ENCODE assay signal across 1 cellular context in the genomic region with DNA sequence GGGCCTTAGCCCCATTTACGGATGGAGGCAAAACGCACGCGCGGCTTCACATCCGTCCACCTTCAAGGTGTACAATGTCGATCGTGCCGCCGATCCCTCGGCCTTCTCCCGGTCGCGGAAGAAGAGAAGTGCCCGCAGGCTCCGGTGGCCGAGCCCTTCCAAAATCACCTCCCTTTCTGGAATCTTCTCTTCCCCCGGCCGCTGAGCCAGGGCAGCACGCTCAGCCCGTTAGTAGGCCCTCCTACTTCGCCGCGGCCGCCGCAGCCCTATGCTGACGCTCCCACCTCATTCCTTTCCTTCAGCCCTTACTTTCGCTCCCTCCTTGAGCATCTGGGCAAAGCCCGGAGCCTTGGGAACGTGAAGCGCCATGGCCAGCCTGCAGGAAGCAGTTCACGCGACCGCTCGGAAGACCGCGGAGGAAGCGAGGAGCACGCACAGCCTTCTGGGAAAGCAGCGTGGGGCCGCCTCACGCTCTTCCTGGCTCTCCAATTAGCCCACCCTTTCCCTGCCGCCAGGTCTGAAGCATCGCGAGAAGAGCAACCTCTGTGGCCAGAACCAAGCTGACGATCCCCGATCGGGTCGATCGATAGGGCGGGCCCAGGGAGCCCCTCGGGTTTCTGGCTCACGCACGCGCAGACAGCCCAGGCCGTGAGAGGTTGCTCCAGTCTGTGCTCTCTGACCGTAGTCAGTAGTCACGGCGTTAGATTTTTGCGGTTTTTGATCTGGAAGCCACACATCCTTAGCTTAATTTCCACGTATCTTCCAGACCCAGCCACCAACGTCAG.
TF ChIP-seq lines count a peak whose summit lies in the region.

A gene with protein sequence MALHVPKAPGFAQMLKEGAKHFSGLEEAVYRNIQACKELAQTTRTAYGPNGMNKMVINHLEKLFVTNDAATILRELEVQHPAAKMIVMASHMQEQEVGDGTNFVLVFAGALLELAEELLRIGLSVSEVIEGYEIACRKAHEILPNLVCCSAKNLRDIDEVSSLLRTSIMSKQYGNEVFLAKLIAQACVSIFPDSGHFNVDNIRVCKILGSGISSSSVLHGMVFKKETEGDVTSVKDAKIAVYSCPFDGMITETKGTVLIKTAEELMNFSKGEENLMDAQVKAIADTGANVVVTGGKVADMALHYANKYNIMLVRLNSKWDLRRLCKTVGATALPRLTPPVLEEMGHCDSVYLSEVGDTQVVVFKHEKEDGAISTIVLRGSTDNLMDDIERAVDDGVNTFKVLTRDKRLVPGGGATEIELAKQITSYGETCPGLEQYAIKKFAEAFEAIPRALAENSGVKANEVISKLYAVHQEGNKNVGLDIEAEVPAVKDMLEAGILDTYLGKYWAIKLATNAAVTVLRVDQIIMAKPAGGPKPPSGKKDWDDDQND (minus strand): TSS at position 427 of the 785 bp plus-strand sequence. CDS start 58 bp downstream, at position 369.

TF ChIP-seq in K562, 482 proteins besides CTCF, POLR2A, EP300 and RAD21 (continued from another document and continues in another):
- TF ChIP-seq, protein P1, sequence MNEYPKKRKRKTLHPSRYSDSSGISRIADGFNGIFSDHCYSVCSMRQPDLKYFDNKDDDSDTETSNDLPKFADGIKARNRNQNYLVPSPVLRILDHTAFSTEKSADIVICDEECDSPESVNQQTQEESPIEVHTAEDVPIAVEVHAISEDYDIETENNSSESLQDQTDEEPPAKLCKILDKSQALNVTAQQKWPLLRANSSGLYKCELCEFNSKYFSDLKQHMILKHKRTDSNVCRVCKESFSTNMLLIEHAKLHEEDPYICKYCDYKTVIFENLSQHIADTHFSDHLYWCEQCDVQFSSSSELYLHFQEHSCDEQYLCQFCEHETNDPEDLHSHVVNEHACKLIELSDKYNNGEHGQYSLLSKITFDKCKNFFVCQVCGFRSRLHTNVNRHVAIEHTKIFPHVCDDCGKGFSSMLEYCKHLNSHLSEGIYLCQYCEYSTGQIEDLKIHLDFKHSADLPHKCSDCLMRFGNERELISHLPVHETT (CRISPR knock-in tag; conservative IDR thresholded peaks at IDR 0.05 in 1 of 2, IDR thresholded peaks at IDR 0.05 in 1 of 2): 0 out of 4 replicates have a peak, but pooled peaks of 1 of the 2 experiments have one; percentile 64
- TF ChIP-seq KLF10 (CRISPR knock-in tag; IDR thresholded peaks at IDR 0.05) (no peak), ZNF133 (CRISPR knock-in tag; IDR thresholded peaks at IDR 0.05) (no peak), BDP1 (IDR thresholded peaks at IDR 0.05; ENCODE audit: insufficient read depth, insufficient read length) (no peak), MTF1 (CRISPR knock-in tag; IDR thresholded peaks at IDR 0.05; ENCODE audit: borderline replicate concordance) (no peak), NCOR1 (IDR thresholded peaks at IDR 0.05) (no peak; the same call in 1 of the 2 replicates), GATAD2B (IDR thresholded peaks at IDR 0.05; ENCODE audit: borderline replicate concordance) (no peak), PTBP1 (IDR thresholded peaks at IDR 0.05; ENCODE audit: low read depth, low read length) (no peak), ARID2 (IDR thresholded peaks at IDR 0.05) (no peak; the same call in 1 of the 2 replicates), ZNF507 (tag; conservative IDR thresholded peaks at IDR 0.05) (no peak), FOXK1 (CRISPR knock-in tag; IDR thresholded peaks at IDR 0.05; ENCODE audit: borderline replicate concordance) (peak; percentile 42; the same call in 1 of the 2 replicates), ERF (CRISPR knock-in tag; IDR thresholded peaks at IDR 0.05) (0 out of 2 replicates have a peak, but pooled peaks have one; percentile 22), PHB (CRISPR knock-in tag; IDR thresholded peaks at IDR 0.05) (no peak; the same call in 1 of the 2 replicates), FOXM1 (IDR thresholded peaks at IDR 0.05; ENCODE audit: low read depth) (peak; percentile 62), FOXM1 (CRISPR knock-in tag; IDR thresholded peaks at IDR 0.05; ENCODE audit: low read depth) (no peak), POLR2AphosphoS5 (IDR thresholded peaks at IDR 0.05; ENCODE audit: control insufficient read depth, insufficient read depth, low read depth, low read length) (peak; percentile 96), HOXB6 (CRISPR knock-in tag; IDR thresholded peaks at IDR 0.05; ENCODE audit: borderline replicate concordance) (no peak), MCM7 (IDR thresholded peaks at IDR 0.05) (no peak), HDAC2 (IDR thresholded peaks at IDR 0.05) (peak; percentile 64; the same call in 1 of the 2 replicates), MYNN (IDR thresholded peaks at IDR 0.05) (no peak), MYNN (CRISPR knock-in tag; IDR thresholded peaks at IDR 0.05) (no peak), ZNF384 (IDR thresholded peaks at IDR 0.05; ENCODE audit: low read depth, low read length) (0 out of 2 replicates have a peak, but pooled peaks have one; percentile 54), MTA2 (IDR thresholded peaks at IDR 0.05; ENCODE audit: low read depth) (no peak), BRD9 (IDR thresholded peaks at IDR 0.05; ENCODE audit: low read depth, partially characterized antibody) (peak; percentile 55)
- TF ChIP-seq, protein P2, sequence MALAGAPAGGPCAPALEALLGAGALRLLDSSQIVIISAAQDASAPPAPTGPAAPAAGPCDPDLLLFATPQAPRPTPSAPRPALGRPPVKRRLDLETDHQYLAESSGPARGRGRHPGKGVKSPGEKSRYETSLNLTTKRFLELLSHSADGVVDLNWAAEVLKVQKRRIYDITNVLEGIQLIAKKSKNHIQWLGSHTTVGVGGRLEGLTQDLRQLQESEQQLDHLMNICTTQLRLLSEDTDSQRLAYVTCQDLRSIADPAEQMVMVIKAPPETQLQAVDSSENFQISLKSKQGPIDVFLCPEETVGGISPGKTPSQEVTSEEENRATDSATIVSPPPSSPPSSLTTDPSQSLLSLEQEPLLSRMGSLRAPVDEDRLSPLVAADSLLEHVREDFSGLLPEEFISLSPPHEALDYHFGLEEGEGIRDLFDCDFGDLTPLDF (CRISPR knock-in tag; IDR thresholded peaks at IDR 0.05): peak; percentile 69; the same call in 1 of the 2 replicates
- TF ChIP-seq, protein P3, sequence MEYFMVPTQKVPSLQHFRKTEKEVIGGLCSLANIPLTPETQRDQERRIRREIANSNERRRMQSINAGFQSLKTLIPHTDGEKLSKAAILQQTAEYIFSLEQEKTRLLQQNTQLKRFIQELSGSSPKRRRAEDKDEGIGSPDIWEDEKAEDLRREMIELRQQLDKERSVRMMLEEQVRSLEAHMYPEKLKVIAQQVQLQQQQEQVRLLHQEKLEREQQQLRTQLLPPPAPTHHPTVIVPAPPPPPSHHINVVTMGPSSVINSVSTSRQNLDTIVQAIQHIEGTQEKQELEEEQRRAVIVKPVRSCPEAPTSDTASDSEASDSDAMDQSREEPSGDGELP (CRISPR knock-in tag; IDR thresholded peaks at IDR 0.05; ENCODE audit: borderline replicate concordance): peak; percentile 93
- TF ChIP-seq, protein P4, sequence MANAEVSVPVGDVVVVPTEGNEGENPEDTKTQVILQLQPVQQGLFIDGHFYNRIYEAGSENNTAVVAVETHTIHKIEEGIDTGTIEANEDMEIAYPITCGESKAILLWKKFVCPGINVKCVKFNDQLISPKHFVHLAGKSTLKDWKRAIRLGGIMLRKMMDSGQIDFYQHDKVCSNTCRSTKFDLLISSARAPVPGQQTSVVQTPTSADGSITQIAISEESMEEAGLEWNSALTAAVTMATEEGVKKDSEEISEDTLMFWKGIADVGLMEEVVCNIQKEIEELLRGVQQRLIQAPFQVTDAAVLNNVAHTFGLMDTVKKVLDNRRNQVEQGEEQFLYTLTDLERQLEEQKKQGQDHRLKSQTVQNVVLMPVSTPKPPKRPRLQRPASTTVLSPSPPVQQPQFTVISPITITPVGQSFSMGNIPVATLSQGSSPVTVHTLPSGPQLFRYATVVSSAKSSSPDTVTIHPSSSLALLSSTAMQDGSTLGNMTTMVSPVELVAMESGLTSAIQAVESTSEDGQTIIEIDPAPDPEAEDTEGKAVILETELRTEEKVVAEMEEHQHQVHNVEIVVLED (CRISPR knock-in tag; IDR thresholded peaks at IDR 0.05): peak; percentile 85
- TF ChIP-seq, protein P5, sequence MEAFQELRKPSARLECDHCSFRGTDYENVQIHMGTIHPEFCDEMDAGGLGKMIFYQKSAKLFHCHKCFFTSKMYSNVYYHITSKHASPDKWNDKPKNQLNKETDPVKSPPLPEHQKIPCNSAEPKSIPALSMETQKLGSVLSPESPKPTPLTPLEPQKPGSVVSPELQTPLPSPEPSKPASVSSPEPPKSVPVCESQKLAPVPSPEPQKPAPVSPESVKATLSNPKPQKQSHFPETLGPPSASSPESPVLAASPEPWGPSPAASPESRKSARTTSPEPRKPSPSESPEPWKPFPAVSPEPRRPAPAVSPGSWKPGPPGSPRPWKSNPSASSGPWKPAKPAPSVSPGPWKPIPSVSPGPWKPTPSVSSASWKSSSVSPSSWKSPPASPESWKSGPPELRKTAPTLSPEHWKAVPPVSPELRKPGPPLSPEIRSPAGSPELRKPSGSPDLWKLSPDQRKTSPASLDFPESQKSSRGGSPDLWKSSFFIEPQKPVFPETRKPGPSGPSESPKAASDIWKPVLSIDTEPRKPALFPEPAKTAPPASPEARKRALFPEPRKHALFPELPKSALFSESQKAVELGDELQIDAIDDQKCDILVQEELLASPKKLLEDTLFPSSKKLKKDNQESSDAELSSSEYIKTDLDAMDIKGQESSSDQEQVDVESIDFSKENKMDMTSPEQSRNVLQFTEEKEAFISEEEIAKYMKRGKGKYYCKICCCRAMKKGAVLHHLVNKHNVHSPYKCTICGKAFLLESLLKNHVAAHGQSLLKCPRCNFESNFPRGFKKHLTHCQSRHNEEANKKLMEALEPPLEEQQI (IDR thresholded peaks at IDR 0.05): no peak
- TF ChIP-seq, protein P6, sequence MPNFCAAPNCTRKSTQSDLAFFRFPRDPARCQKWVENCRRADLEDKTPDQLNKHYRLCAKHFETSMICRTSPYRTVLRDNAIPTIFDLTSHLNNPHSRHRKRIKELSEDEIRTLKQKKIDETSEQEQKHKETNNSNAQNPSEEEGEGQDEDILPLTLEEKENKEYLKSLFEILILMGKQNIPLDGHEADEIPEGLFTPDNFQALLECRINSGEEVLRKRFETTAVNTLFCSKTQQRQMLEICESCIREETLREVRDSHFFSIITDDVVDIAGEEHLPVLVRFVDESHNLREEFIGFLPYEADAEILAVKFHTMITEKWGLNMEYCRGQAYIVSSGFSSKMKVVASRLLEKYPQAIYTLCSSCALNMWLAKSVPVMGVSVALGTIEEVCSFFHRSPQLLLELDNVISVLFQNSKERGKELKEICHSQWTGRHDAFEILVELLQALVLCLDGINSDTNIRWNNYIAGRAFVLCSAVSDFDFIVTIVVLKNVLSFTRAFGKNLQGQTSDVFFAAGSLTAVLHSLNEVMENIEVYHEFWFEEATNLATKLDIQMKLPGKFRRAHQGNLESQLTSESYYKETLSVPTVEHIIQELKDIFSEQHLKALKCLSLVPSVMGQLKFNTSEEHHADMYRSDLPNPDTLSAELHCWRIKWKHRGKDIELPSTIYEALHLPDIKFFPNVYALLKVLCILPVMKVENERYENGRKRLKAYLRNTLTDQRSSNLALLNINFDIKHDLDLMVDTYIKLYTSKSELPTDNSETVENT (CRISPR knock-in tag; IDR thresholded peaks at IDR 0.05): peak; percentile 67
- TF ChIP-seq, protein P7, sequence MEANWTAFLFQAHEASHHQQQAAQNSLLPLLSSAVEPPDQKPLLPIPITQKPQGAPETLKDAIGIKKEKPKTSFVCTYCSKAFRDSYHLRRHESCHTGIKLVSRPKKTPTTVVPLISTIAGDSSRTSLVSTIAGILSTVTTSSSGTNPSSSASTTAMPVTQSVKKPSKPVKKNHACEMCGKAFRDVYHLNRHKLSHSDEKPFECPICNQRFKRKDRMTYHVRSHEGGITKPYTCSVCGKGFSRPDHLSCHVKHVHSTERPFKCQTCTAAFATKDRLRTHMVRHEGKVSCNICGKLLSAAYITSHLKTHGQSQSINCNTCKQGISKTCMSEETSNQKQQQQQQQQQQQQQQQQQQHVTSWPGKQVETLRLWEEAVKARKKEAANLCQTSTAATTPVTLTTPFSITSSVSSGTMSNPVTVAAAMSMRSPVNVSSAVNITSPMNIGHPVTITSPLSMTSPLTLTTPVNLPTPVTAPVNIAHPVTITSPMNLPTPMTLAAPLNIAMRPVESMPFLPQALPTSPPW (CRISPR knock-in tag; IDR thresholded peaks at IDR 0.05): peak; percentile 90
- TF ChIP-seq, protein P8, sequence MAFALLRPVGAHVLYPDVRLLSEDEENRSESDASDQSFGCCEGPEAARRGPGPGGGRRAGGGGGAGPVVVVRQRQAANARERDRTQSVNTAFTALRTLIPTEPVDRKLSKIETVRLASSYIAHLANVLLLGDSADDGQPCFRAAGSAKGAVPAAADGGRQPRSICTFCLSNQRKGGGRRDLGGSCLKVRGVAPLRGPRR (CRISPR knock-in tag; IDR thresholded peaks at IDR 0.05): no peak
- TF ChIP-seq, protein P9, sequence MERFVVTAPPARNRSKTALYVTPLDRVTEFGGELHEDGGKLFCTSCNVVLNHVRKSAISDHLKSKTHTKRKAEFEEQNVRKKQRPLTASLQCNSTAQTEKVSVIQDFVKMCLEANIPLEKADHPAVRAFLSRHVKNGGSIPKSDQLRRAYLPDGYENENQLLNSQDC (CRISPR knock-in tag; IDR thresholded peaks at IDR 0.05): peak; percentile 52
- TF ChIP-seq, protein P10, sequence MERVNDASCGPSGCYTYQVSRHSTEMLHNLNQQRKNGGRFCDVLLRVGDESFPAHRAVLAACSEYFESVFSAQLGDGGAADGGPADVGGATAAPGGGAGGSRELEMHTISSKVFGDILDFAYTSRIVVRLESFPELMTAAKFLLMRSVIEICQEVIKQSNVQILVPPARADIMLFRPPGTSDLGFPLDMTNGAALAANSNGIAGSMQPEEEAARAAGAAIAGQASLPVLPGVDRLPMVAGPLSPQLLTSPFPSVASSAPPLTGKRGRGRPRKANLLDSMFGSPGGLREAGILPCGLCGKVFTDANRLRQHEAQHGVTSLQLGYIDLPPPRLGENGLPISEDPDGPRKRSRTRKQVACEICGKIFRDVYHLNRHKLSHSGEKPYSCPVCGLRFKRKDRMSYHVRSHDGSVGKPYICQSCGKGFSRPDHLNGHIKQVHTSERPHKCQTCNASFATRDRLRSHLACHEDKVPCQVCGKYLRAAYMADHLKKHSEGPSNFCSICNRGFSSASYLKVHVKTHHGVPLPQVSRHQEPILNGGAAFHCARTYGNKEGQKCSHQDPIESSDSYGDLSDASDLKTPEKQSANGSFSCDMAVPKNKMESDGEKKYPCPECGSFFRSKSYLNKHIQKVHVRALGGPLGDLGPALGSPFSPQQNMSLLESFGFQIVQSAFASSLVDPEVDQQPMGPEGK (CRISPR knock-in tag; IDR thresholded peaks at IDR 0.05; ENCODE audit: borderline replicate concordance): no peak
- TF ChIP-seq, protein P11, sequence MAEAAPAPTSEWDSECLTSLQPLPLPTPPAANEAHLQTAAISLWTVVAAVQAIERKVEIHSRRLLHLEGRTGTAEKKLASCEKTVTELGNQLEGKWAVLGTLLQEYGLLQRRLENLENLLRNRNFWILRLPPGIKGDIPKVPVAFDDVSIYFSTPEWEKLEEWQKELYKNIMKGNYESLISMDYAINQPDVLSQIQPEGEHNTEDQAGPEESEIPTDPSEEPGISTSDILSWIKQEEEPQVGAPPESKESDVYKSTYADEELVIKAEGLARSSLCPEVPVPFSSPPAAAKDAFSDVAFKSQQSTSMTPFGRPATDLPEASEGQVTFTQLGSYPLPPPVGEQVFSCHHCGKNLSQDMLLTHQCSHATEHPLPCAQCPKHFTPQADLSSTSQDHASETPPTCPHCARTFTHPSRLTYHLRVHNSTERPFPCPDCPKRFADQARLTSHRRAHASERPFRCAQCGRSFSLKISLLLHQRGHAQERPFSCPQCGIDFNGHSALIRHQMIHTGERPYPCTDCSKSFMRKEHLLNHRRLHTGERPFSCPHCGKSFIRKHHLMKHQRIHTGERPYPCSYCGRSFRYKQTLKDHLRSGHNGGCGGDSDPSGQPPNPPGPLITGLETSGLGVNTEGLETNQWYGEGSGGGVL (CRISPR knock-in tag; IDR thresholded peaks at IDR 0.05): no peak
